ENCODE assay signal across 34 cellular contexts in genomic region chr11:99791354-99791753, GRCh38.
DNase-seq lines count a peak whose midpoint lies in the region; ATAC-seq, FAIRE-seq and TF ChIP-seq lines count a peak whose summit lies in the region.
"Had no signal": no experiment of that assay in that cellular context is flagged by ENCODE, and none has a peak within 500 bp of the region (broad histone marks: within the 10 kb centered on the region; RNA-seq: fewer than 3 reads in every experiment).

No MANE protein-coding gene starts in this region.

- H3K9me1 ChIP-seq in K562 (ENCODE audit: control insufficient read depth, insufficient read depth, low read length): no peaks in the 10 kb centered on the region

- in situ Hi-C loops in HepG2 (cut with HindIII; ENCODE audit: extremely low pct_ligation_motif_present, low pct_unique_long_range_greater_than_20kb): no loop called here
- in situ Hi-C loops in K562 (cut with MboI): no loop called here
- in situ Hi-C loops in GM13976 (cut with MboI; ENCODE audit: low sequenced_read_pairs, unreplicated experiment): no loop called here

- H3F3A ChIP-seq in GM23338 (replicated peaks; ENCODE audit: low read depth): no peaks in the 10 kb centered on the region

- no peak for TF ChIP-seq CTCF in HepG2 (CRISPR knock-in tag; IDR thresholded peaks at IDR 0.05)
- no peak for TF ChIP-seq CTCF in right lobe of liver (IDR thresholded peaks at IDR 0.05)
- TF ChIP-seq CTCF in GM23338 (conservative IDR thresholded peaks at IDR 0.05; ENCODE audit: low read depth in 2 of 2): no peak
- TF ChIP-seq CTCF in K562 (IDR thresholded peaks at IDR 0.05 in 2 of 3, conservative IDR thresholded peaks at IDR 0.05 in 1 of 3; ENCODE audit: insufficient read depth in 2 of 3, low read depth in 1 of 3, low read length in 3 of 3): no peak
- TF ChIP-seq CTCF in GM13976 (IDR thresholded peaks at IDR 0.05; ENCODE audit: borderline replicate concordance, control extremely low read depth, extremely low read depth, insufficient read depth, missing control alignments): no peak

- TF ChIP-seq POLR2A in HepG2 (IDR thresholded peaks at IDR 0.05; ENCODE audit: insufficient read depth in 1 of 2, low read depth in 2 of 2, low read length in 2 of 2) (no peak), right lobe of liver (IDR thresholded peaks at IDR 0.05) (no peak), K562 (conservative IDR thresholded peaks at IDR 0.05) (no peak)

- no peaks in the 10 kb centered on the region for H3K36me3 Mint-ChIP-seq in GM23338 (ENCODE audit: low read depth)
- no peaks in the 10 kb centered on the region for H3K36me3 Mint-ChIP-seq in activated naive CD8-positive, alpha-beta T cell treated with anti-CD3 and anti-CD28 coated beads for 36 hours
- H3K36me3 Mint-ChIP-seq: CD14-positive monocyte; CD4-positive, alpha-beta memory T cell; CD4-positive, CD25-positive, alpha-beta regulatory T cell; CD8-positive, alpha-beta memory T cell; CD8-positive, alpha-beta T cell had no signal

- H3K4me1 ChIP-seq in HepG2 (ENCODE audit: insufficient read depth, low read length): no peaks in the 10 kb centered on the region
- no peaks in the 10 kb centered on the region for H3K4me1 ChIP-seq in right lobe of liver
- no peaks in the 10 kb centered on the region for H3K4me1 ChIP-seq in GM23338 (ENCODE audit: insufficient read depth)
- no peaks in the 10 kb centered on the region for H3K4me1 ChIP-seq in K562 (replicated peaks in 1 of 2; ENCODE audit: control insufficient read depth in 2 of 2, insufficient read depth in 2 of 2, low read length in 2 of 2)
- H3K4me1 ChIP-seq: A549; BE2C; BLaER1; BLaER1 treated with 17β-estradiol and CSF1 and Interleukin-3, amounts not matched to agents 10 nM and 100 nM; Caco-2 had no signal

- no peak overlapping the region for H3K4me2 ChIP-seq in HepG2 (ENCODE audit: low read depth, low read length)
- H3K4me2 ChIP-seq in GM23338: no peak overlapping the region
- H3K4me2 ChIP-seq in K562 (ENCODE audit: insufficient read depth, low read length): no peak overlapping the region
- H3K4me2 ChIP-seq: A549; BLaER1; BLaER1 treated with 17β-estradiol and CSF1 and Interleukin-3, amounts not matched to agents 10 nM and 100 nM had no signal

- POLR2A ChIA-PET in HepG2 (lab: Yijun Ruan, JAX): no interaction called here
- POLR2A ChIA-PET in K562 (lab: Yijun Ruan, JAX): interaction anchor here (0.6 kb wide), 1 partner anchor 25 kb away, joined by 5 read pairs; no protein-coding TSS in a partner anchor

- no peak for FAIRE-seq in HepG2 (lab: Jason Lieb, UNC)
- FAIRE-seq in K562 (lab: Jason Lieb, UNC): no peak
- FAIRE-seq: A204.1, A549, D721Med had no signal

- no peak for ATAC-seq in HepG2
- no peak for ATAC-seq in right lobe of liver
- no peak for ATAC-seq in GM23338
- no peak for ATAC-seq in K562
- ATAC-seq: A549; CD8-positive, alpha-beta T cell had no signal

- H3K27me3 ChIP-seq in HepG2 (ENCODE audit: control insufficient read depth in 1 of 2, insufficient read depth in 2 of 2, low read length in 2 of 2) (no peaks in the 10 kb centered on the region), right lobe of liver (no peaks in the 10 kb centered on the region), GM23338 (ENCODE audit: insufficient read depth) (no peaks in the 10 kb centered on the region), K562 (ENCODE audit: control insufficient read depth in 2 of 2, insufficient read depth in 2 of 2, low read length in 2 of 2) (no peaks in the 10 kb centered on the region)
- H3K27me3 ChIP-seq: BE2C; BLaER1; BLaER1 treated with 17β-estradiol and CSF1 and Interleukin-3, amounts not matched to agents 10 nM and 100 nM had no signal

- H3K9me2 ChIP-seq in GM23338 (ENCODE audit: insufficient read depth): no peaks in the 10 kb centered on the region

- BruUV-seq in HepG2 (replicated peaks; lab: Mats Ljungman, UMichigan) (no TSS peak), K562 (replicated peaks; lab: Mats Ljungman, UMichigan) (no TSS peak)

- no peaks in the 10 kb centered on the region for H4K20me1 ChIP-seq in HepG2 (ENCODE audit: insufficient read depth, low read length)
- H4K20me1 ChIP-seq in GM23338 (replicated peaks; ENCODE audit: insufficient read depth): no peaks in the 10 kb centered on the region
- H4K20me1 ChIP-seq in K562 (replicated peaks; ENCODE audit: control insufficient read depth, insufficient read depth, low read length): no peaks in the 10 kb centered on the region
- H4K20me1 ChIP-seq: BLaER1; BLaER1 treated with 17β-estradiol and CSF1 and Interleukin-3, amounts not matched to agents 10 nM and 100 nM had no signal

- H3K27ac ChIP-seq in HepG2 (ENCODE audit: extremely low read length, insufficient read depth, low read length) (no peak overlapping the region), right lobe of liver (no peak overlapping the region), GM23338 (ENCODE audit: low read depth) (no peak overlapping the region), K562 (ENCODE audit: extremely low read depth, low read depth, low read length) (no peak overlapping the region)
- H3K27ac ChIP-seq: 22Rv1; A549; BLaER1; BLaER1 treated with 17β-estradiol and CSF1 and Interleukin-3, amounts not matched to agents 10 nM and 100 nM; C4-2B had no signal

- no peak overlapping the region for H3K27ac Mint-ChIP-seq in GM23338
- H3K27ac Mint-ChIP-seq in activated naive CD8-positive, alpha-beta T cell treated with anti-CD3 and anti-CD28 coated beads for 36 hours: no peak overlapping the region
- H3K27ac Mint-ChIP-seq: B cell; CD14-positive monocyte; CD4-positive, alpha-beta memory T cell; CD4-positive, alpha-beta T cell; CD4-positive, CD25-positive, alpha-beta regulatory T cell; CD8-positive, alpha-beta memory T cell; CD8-positive, alpha-beta T cell had no signal

- intact Hi-C loops in HepG2 (cut with micrococcal nuclease; ENCODE audit: unreplicated experiment): no loop called here
- intact Hi-C loops in right lobe of liver (cut with DNase I): no loop called here
- intact Hi-C loops in K562 (cut with micrococcal nuclease): no loop called here

- CTCF ChIA-PET in HepG2 (lab: Yijun Ruan, JAX; ENCODE audit: low intra/inter-chr PET ratio, low total read pairs): no interaction called here
- CTCF ChIA-PET in K562 (lab: Yijun Ruan, JAX; ENCODE audit: low intra/inter-chr PET ratio): no interaction called here

- no peak overlapping the region for H3K4me3 Mint-ChIP-seq in GM23338
- H3K4me3 Mint-ChIP-seq in activated naive CD8-positive, alpha-beta T cell treated with anti-CD3 and anti-CD28 coated beads for 36 hours: no peak overlapping the region
- H3K4me3 Mint-ChIP-seq: B cell; CD14-positive monocyte; CD4-positive, alpha-beta memory T cell; CD4-positive, alpha-beta T cell; CD4-positive, CD25-positive, alpha-beta regulatory T cell; CD8-positive, alpha-beta memory T cell; CD8-positive, alpha-beta T cell had no signal

- H3K9me3 ChIP-seq in HepG2 (ENCODE audit: low read length) (no peaks in the 10 kb centered on the region), right lobe of liver (no peaks in the 10 kb centered on the region), K562 (replicated peaks; ENCODE audit: control insufficient read depth, insufficient read depth, low read depth, low read length) (no peaks in the 10 kb centered on the region; the same call in 1 of the 2 replicates)
- H3K9me3 ChIP-seq: A549; BE2C; BLaER1; BLaER1 treated with 17β-estradiol and CSF1 and Interleukin-3, amounts not matched to agents 10 nM and 100 nM; Caco-2 had no signal

- no peak overlapping the region for H2AFZ ChIP-seq in HepG2 (ENCODE audit: low read length)
- H2AFZ ChIP-seq in GM23338: 0 out of 2 replicates have a peak overlapping the region, but pooled peaks have one; percentile 3
- H2AFZ ChIP-seq in K562 (ENCODE audit: low read depth, low read length): no peak overlapping the region

- TF ChIP-seq EP300 in HepG2 (IDR thresholded peaks at IDR 0.05; ENCODE audit: low read depth in 2 of 2, low read length in 2 of 2) (no peak), HepG2 (CRISPR knock-in tag; IDR thresholded peaks at IDR 0.05; ENCODE audit: borderline replicate concordance) (no peak), K562 (IDR thresholded peaks at IDR 0.05; ENCODE audit: low read length) (no peak)

- no peak overlapping the region for H3K4me3 ChIP-seq in HepG2 (replicated peaks in 1 of 3; ENCODE audit: insufficient read depth in 1 of 3, low read depth in 2 of 3, low read length in 3 of 3)
- no peak overlapping the region for H3K4me3 ChIP-seq in right lobe of liver
- no peak overlapping the region for H3K4me3 ChIP-seq in GM23338
- H3K4me3 ChIP-seq in K562: no peak overlapping the region
- H3K4me3 ChIP-seq: A549; BLaER1; BLaER1 treated with 17β-estradiol and CSF1 and Interleukin-3, amounts not matched to agents 10 nM and 100 nM had no signal

- WGBS in HepG2 (ENCODE audit: low lambda C conversion rate): 0% methylated on average over 2 of the region's 2 CpGs
- WGBS in right lobe of liver (ENCODE audit: insufficient coverage, low coverage, low lambda C conversion rate, missing lambda C conversion rate): 22% methylated on average over 2 of the region's 2 CpGs
- 6% methylated on average over 2 of the region's 2 CpGs for WGBS in K562 (ENCODE audit: insufficient coverage, low coverage, missing lambda C conversion rate)

- no peaks in the 10 kb centered on the region for H3K79me2 ChIP-seq in HepG2 (ENCODE audit: insufficient read depth, low read length)
- no peaks in the 10 kb centered on the region for H3K79me2 ChIP-seq in GM23338 (replicated peaks; ENCODE audit: insufficient read depth)
- no peaks in the 10 kb centered on the region for H3K79me2 ChIP-seq in K562 (ENCODE audit: control insufficient read depth, insufficient read depth, low read length)

- no peak for TF ChIP-seq RAD21 in HepG2 (CRISPR knock-in tag; IDR thresholded peaks at IDR 0.05)
- TF ChIP-seq RAD21 in K562 (CRISPR knock-in tag; conservative IDR thresholded peaks at IDR 0.05 in 1 of 2, IDR thresholded peaks at IDR 0.05 in 1 of 2): no peak

- no peaks in the 10 kb centered on the region for H3K9me3 Mint-ChIP-seq in GM23338
- peaks cover 9% of the 10 kb centered on the region for H3K9me3 Mint-ChIP-seq in activated naive CD8-positive, alpha-beta T cell treated with anti-CD3 and anti-CD28 coated beads for 36 hours

- H3K27me3 Mint-ChIP-seq in GM23338 (ENCODE audit: insufficient read depth, low read depth, poor library complexity): peaks cover 2% of the 10 kb centered on the region
- no peaks in the 10 kb centered on the region for H3K27me3 Mint-ChIP-seq in activated naive CD8-positive, alpha-beta T cell treated with anti-CD3 and anti-CD28 coated beads for 36 hours
- H3K27me3 Mint-ChIP-seq: B cell; CD4-positive, alpha-beta memory T cell; CD4-positive, alpha-beta T cell; CD4-positive, CD25-positive, alpha-beta regulatory T cell; CD8-positive, alpha-beta memory T cell had no signal

- H3K9ac ChIP-seq in HepG2 (ENCODE audit: insufficient read depth, low read depth, low read length) (no peak overlapping the region), K562 (ENCODE audit: insufficient read depth in 1 of 2, low read depth in 2 of 2, low read length in 2 of 2) (no peak overlapping the region)
- H3K9ac ChIP-seq: BLaER1; BLaER1 treated with 17β-estradiol and CSF1 and Interleukin-3, amounts not matched to agents 10 nM and 100 nM had no signal

- DNase-seq in HepG2 (ENCODE audit: low spot score) (no peak), right lobe of liver (no peak), GM23338 (ENCODE audit: low spot score) (no peak), K562 (ENCODE audit: extremely low read depth in 1 of 4, low spot score in 3 of 4) (no peak), GM13976 (ENCODE audit: low spot score) (no peak)
- no peak for DNase-seq in activated naive CD8-positive, alpha-beta T cell treated with anti-CD3 and anti-CD28 coated beads for 36 hours
- DNase-seq: 8988T; ACHN; AML-193; BE2C; C1 segment of cervical spinal cord; Caco-2; Calu3; CD4-positive, alpha-beta memory T cell; CD4-positive, alpha-beta T cell; CD4-positive, CD25-positive, alpha-beta regulatory T cell; CD8-positive, alpha-beta memory T cell; CD8-positive, alpha-beta T cell; COR-L47; DMS 273 treated with DMSO at 0.1 percent for 48 hours; DMS153; DMS79; DMS79 treated with DMSO at 0.1 percent for 48 hours; DND-41; EL had no signal

- no peaks in the 10 kb centered on the region for H3K36me3 ChIP-seq in HepG2 (replicated peaks in 1 of 2; ENCODE audit: control insufficient read depth in 1 of 2, insufficient read depth in 2 of 2, low read length in 2 of 2)
- H3K36me3 ChIP-seq in right lobe of liver: no peaks in the 10 kb centered on the region
- H3K36me3 ChIP-seq in GM23338 (ENCODE audit: insufficient read depth): no peaks in the 10 kb centered on the region
- H3K36me3 ChIP-seq in K562 (ENCODE audit: control insufficient read depth, insufficient read depth, low read length): no peaks in the 10 kb centered on the region
- H3K36me3 ChIP-seq: BE2C; BLaER1; BLaER1 treated with 17β-estradiol and CSF1 and Interleukin-3, amounts not matched to agents 10 nM and 100 nM had no signal

- H3K4me1 Mint-ChIP-seq in GM23338: no peaks in the 10 kb centered on the region; the same call in 2 of the 3 replicates
- H3K4me1 Mint-ChIP-seq in activated naive CD8-positive, alpha-beta T cell treated with anti-CD3 and anti-CD28 coated beads for 36 hours: no peaks in the 10 kb centered on the region
- H3K4me1 Mint-ChIP-seq: B cell; CD14-positive monocyte; CD4-positive, alpha-beta memory T cell; CD4-positive, CD25-positive, alpha-beta regulatory T cell; CD8-positive, alpha-beta memory T cell had no signal

Comparison
In these comparisons a context has a peak if more than half of its experiments do, and no peak if none do; other contexts are left out.
1. Of the 241 proteins assayed by ChIP-seq in both HepG2 and K562: peak only in HepG2: MNT and RAD51; only in K562: TFE3; in both: none; in neither: 237; mixed calls (peak in some experiments, not most) for 1.